In the genomic region with DNA sequence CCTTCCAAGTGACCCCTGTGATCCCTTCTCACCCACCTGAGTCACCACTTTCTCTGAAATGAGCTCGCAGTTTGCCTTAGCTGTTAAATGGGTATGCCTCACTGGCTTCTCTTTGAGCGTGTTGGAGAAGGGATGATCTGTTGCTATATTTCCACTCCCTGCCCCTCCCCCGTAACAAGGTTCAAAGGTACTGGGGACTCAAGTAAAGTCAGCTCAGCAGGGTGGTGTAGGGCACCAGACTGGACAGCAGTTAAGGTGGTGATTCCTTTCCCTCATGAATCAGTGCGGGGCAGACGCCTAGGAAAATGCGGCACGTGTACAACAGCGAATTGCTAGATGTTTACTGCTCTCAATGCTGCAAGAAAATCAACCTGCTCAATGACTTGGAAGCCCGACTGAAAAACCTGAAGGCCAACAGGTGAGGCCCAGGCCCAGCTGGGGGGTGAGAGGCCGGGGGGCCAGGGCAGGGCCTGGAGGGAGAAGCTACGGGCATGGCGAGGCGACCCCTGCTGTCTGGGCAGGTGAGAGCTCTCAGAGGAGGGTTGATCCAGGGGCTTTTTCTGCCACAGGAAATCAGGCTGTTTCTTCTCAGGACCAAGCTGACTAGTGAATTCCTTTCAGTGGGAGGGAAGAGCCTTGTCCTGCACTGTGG, we compare ENCODE assay signal across 16 cellular contexts.
"Had no signal": no experiment of that assay in that cellular context is flagged by ENCODE, and none has a peak within 500 bp of the region (broad histone marks: within the 10 kb centered on the region; RNA-seq: fewer than 3 reads in every experiment).

No MANE protein-coding gene starts in this region.

- H3K36me3 ChIP-seq: cardiac muscle cell had no signal

- DNase-seq: activated CD4-positive, alpha-beta T cell treated with anti-CD3 and anti-CD28 coated beads, Interleukin-2, amount 10 ng/mL, durations not matched to agents 7 days and 5 days; activated naive CD8-positive, alpha-beta T cell treated with anti-CD3 and anti-CD28 coated beads, Interleukin-2, amount 10 ng/mL, durations not matched to agents 7 days and 5 days; endodermal cell; lower lobe of right lung; naive thymus-derived CD8-positive, alpha-beta T cell; stimulated activated CD4-positive, alpha-beta T cell treated with anti-CD3 and anti-CD28 coated beads, Interleukin-12 subunit alpha, Interleukin-12 subunit beta, amount 100 ng/mL, for 4 hours; stimulated activated CD4-positive, alpha-beta T cell treated with anti-CD3 and anti-CD28 coated beads, Interleukin-1b, Interleukin-23, amount 100 ng/mL, for 48 hours; stimulated activated naive CD8-positive, alpha-beta T cell treated with anti-CD3 and anti-CD28 coated beads, Interleukin-15, Interleukin-2, amounts not matched to agents 100 U/mL and 50 U/mL, for 24 hours had no signal

- H3K27ac Mint-ChIP-seq: activated CD4-positive, alpha-beta T cell treated with anti-CD3 and anti-CD28 coated beads, Interleukin-2, amount 10 ng/mL, durations not matched to agents 7 days and 5 days; activated naive CD8-positive, alpha-beta T cell treated with anti-CD3 and anti-CD28 coated beads, Interleukin-2, amount 10 ng/mL, durations not matched to agents 7 days and 5 days; activated T-helper 1 cell treated with anti-CD3 and anti-CD28 coated beads, Interleukin-12 subunit alpha, Interleukin-12 subunit beta, Interleukin-2, Interleukin-4 antibody, amounts not matched to agents 30 ng/mL and 10 ng/mL and 1 ng/mL, durations not matched to agents 14 hours and 24 hours and 36 hours; endodermal cell; T-helper 1 cell treated with Interleukin-12 subunit alpha and Interleukin-12 subunit beta and Interleukin-4 antibody, amounts not matched to agents 30 μg/mL and 1 μg/mL, for 36 hours had no signal

- ATAC-seq: lower lobe of right lung; naive thymus-derived CD8-positive, alpha-beta T cell; stimulated activated naive CD8-positive, alpha-beta T cell treated with anti-CD3 and anti-CD28 coated beads, Interleukin-15, Interleukin-2, amounts not matched to agents 100 U/mL and 50 U/mL, for 24 hours had no signal

- H3K4me3 ChIP-seq: cardiac muscle cell, lower lobe of right lung, tibial nerve had no signal

- FAIRE-seq: colon, frontal cortex, urothelium cell line had no signal

- H3K27me3 ChIP-seq: cardiac muscle cell, tibial nerve had no signal

- H3K27ac ChIP-seq: cardiac muscle cell, epithelial cell of prostate, lower lobe of right lung, tibial nerve had no signal

- H3K9me3 ChIP-seq: lower lobe of right lung had no signal

- H3K9me3 Mint-ChIP-seq: activated CD4-positive, alpha-beta T cell treated with anti-CD3 and anti-CD28 coated beads, Interleukin-2, amount 10 ng/mL, durations not matched to agents 7 days and 5 days; activated naive CD8-positive, alpha-beta T cell treated with anti-CD3 and anti-CD28 coated beads, Interleukin-2, amount 10 ng/mL, durations not matched to agents 7 days and 5 days; activated T-helper 1 cell treated with anti-CD3 and anti-CD28 coated beads, Interleukin-12 subunit alpha, Interleukin-12 subunit beta, Interleukin-2, Interleukin-4 antibody, amounts not matched to agents 30 ng/mL and 10 ng/mL and 1 ng/mL, durations not matched to agents 14 hours and 24 hours and 36 hours; T-helper 1 cell treated with Interleukin-12 subunit alpha and Interleukin-12 subunit beta and Interleukin-4 antibody, amounts not matched to agents 30 μg/mL and 1 μg/mL, for 36 hours had no signal
